In the genomic region with DNA sequence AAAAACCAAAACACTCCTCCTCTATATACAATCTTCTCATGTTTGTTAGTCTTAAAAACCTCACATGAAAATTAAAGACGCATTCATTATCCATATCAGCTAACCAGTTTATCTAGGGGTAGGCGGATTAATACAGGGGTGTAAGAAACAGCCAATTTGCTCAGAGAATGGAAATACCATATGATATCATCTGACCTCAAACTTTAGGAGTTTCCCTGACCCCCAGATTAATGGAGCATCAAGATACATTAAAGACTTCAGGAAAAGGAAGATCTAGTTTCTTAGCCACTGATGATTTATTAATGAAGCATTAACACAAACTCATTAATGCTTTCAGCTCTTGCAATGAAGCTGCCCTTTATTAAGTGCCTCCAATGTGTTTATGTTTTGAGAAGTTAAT, we compare ENCODE assay signal across 12 cellular contexts.
"Had no signal": no experiment of that assay in that cellular context is flagged by ENCODE, and none has a peak within 500 bp of the region (broad histone marks: within the 10 kb centered on the region; RNA-seq: fewer than 3 reads in every experiment).

No MANE protein-coding gene starts in this region.

- H3K36me3 Mint-ChIP-seq: WTC11 had no signal

- H3K4me3 Mint-ChIP-seq: activated CD8-positive, alpha-beta memory T cell treated with anti-CD3 and anti-CD28 coated beads, Interleukin-2, amount 10 ng/mL, durations not matched to agents 7 days and 5 days; activated T-cell treated with anti-CD3 and anti-CD28 coated beads, Interleukin-2, amount 50 U/mL, for 4 hours; dendritic cell treated with granulocyte-macrophage colony-stimulating factor and Interleukin-4, amounts not matched to agents 40 ng/mL and 50 ng/mL, for 4 days; WTC11 had no signal

- H3K27ac Mint-ChIP-seq: activated CD8-positive, alpha-beta memory T cell treated with anti-CD3 and anti-CD28 coated beads, Interleukin-2, amount 10 ng/mL, durations not matched to agents 7 days and 5 days; dendritic cell treated with granulocyte-macrophage colony-stimulating factor and Interleukin-4, amounts not matched to agents 40 ng/mL and 50 ng/mL, for 4 days; WTC11 had no signal

- ATAC-seq: activated CD8-positive, alpha-beta memory T cell treated with anti-CD3 and anti-CD28 coated beads, Interleukin-2, amount 10 ng/mL, durations not matched to agents 7 days and 5 days; activated T-cell treated with anti-CD3 and anti-CD28 coated beads, Interleukin-2, amount 50 U/mL, for 4 hours; heart left ventricle; left cardiac atrium; stimulated activated effector memory CD8-positive, alpha-beta T cell treated with anti-CD3 and anti-CD28 coated beads, Interleukin-12 subunit alpha, Interleukin-12 subunit beta, amount 100 ng/mL, for 72 hours; WTC11 had no signal

- H3K9me3 Mint-ChIP-seq: activated T-cell treated with anti-CD3 and anti-CD28 coated beads, Interleukin-2, amount 50 U/mL, for 4 hours; dendritic cell treated with granulocyte-macrophage colony-stimulating factor and Interleukin-4, amounts not matched to agents 40 ng/mL and 50 ng/mL, for 4 days; stimulated activated effector memory CD8-positive, alpha-beta T cell treated with anti-CD3 and anti-CD28 coated beads, Interleukin-12 subunit alpha, Interleukin-12 subunit beta, amount 100 ng/mL, for 72 hours; WTC11 had no signal

- H3K4me1 Mint-ChIP-seq: WTC11 had no signal

- H3K27me3 Mint-ChIP-seq: activated CD8-positive, alpha-beta memory T cell treated with anti-CD3 and anti-CD28 coated beads, Interleukin-2, amount 10 ng/mL, durations not matched to agents 7 days and 5 days; dendritic cell treated with granulocyte-macrophage colony-stimulating factor and Interleukin-4, amounts not matched to agents 40 ng/mL and 50 ng/mL, for 4 days had no signal

- DNase-seq: activated CD8-positive, alpha-beta memory T cell treated with anti-CD3 and anti-CD28 coated beads, Interleukin-2, amount 10 ng/mL, durations not matched to agents 7 days and 5 days; activated gamma-delta T cell; activated T-cell treated with anti-CD3 and anti-CD28 coated beads, Interleukin-2, amount 50 U/mL, for 4 hours; cerebellar nuclear complex; heart left ventricle; left cardiac atrium; midbrain; retina; T-helper 2 cell had no signal
